In genomic region chr2:159711562-159712193, GRCh38 we compare ENCODE assay signal across 8 cellular contexts. TPM values are rescaled to one million over a fixed set of nuclear protein-coding genes. Genes with fewer than 3 reads are reported as not detected.
DNase-seq lines count a peak whose midpoint lies in the region; ATAC-seq and TF ChIP-seq lines count a peak whose summit lies in the region.

No MANE protein-coding gene starts in this region.

- H3K9ac ChIP-seq in iPS-20b (ENCODE audit: low read depth, low read length) = peak overlapping the region; percentile 100

- TF ChIP-seq CTCF in stomach (IDR thresholded peaks at IDR 0.05) = no peak

- peak overlapping the region; percentile 92 for H3K27ac Mint-ChIP-seq in activated T-cell treated with anti-CD3 and anti-CD28 coated beads, Interleukin-2, amount 50 U/mL, for 24 hours
- peak overlapping the region; percentile 89 for H3K27ac Mint-ChIP-seq in activated naive CD8-positive, alpha-beta T cell treated with anti-CD3 and anti-CD28 coated beads for 36 hours

- H3K36me3 ChIP-seq in iPS-20b (ENCODE audit: insufficient read depth, low read depth, low read length) = peaks cover 15% of the 10 kb centered on the region
- H3K36me3 ChIP-seq in stomach = peaks cover 5 to 14% (median 11%) of the 10 kb centered on the region in 4 donors

- WGBS in stomach, 5 donors = 0 to 2% (median 1%) methylated on average over 12 to 14 of the region's 14 CpGs

- TF ChIP-seq POLR2A in stomach (IDR thresholded peaks at IDR 0.05) = no peak

- peaks cover 47% of the 10 kb centered on the region for H3K36me3 Mint-ChIP-seq in activated T-cell treated with anti-CD3 and anti-CD28 coated beads, Interleukin-2, amount 50 U/mL, for 24 hours (ENCODE audit: low read depth)
- H3K36me3 Mint-ChIP-seq in activated naive CD8-positive, alpha-beta T cell treated with anti-CD3 and anti-CD28 coated beads for 36 hours = peaks cover 44% of the 10 kb centered on the region

- H3K4me3 ChIP-seq in iPS-20b (ENCODE audit: low read length) (peak overlapping the region; percentile 91), stomach (peak overlapping the region; percentile 79 to 96 (median 86))

- H3K27me3 ChIP-seq in iPS-20b (ENCODE audit: insufficient read depth, low read length) (no peaks in the 10 kb centered on the region), stomach (no peaks in the 10 kb centered on the region)

- peaks cover 46% of the 10 kb centered on the region for H3K4me1 Mint-ChIP-seq in activated T-cell treated with anti-CD3 and anti-CD28 coated beads, Interleukin-2, amount 50 U/mL, for 24 hours (ENCODE audit: low read depth)
- H3K4me1 Mint-ChIP-seq in activated naive CD8-positive, alpha-beta T cell treated with anti-CD3 and anti-CD28 coated beads for 36 hours = peaks cover 26% of the 10 kb centered on the region

- no peaks in the 10 kb centered on the region for H3K9me3 Mint-ChIP-seq in activated T-cell treated with anti-CD3 and anti-CD28 coated beads, Interleukin-2, amount 50 U/mL, for 24 hours
- no peaks in the 10 kb centered on the region for H3K9me3 Mint-ChIP-seq in activated naive CD8-positive, alpha-beta T cell treated with anti-CD3 and anti-CD28 coated beads for 36 hours

- intact Hi-C loops in stomach (cut with DNase I; ENCODE audit: low total_unique reads) = no loop called here

- no peaks in the 10 kb centered on the region for H3K9me3 ChIP-seq in iPS-20b (ENCODE audit: insufficient read depth, low read depth, low read length)
- no peaks in the 10 kb centered on the region for H3K9me3 ChIP-seq in stomach

- H3K27ac ChIP-seq in iPS-20b (ENCODE audit: low read length) = no peak overlapping the region
- peak overlapping the region; percentile 97 to 100 (median 99) for H3K27ac ChIP-seq in stomach

- DNase-seq in activated T-cell treated with anti-CD3 and anti-CD28 coated beads, Interleukin-2, amount 50 U/mL, for 24 hours = no peak
- DNase-seq in activated T-cell treated with anti-CD3 and anti-CD28 coated beads for 4 hours = no peak
- DNase-seq in activated naive CD8-positive, alpha-beta T cell treated with anti-CD3 and anti-CD28 coated beads for 36 hours = no peak
- DNase-seq in stomach = no peak
- no peak for DNase-seq in NCI-H1417 (lab: John Stamatoyannopoulos, UW)

- TF ChIP-seq EP300 in stomach (IDR thresholded peaks at IDR 0.05) = no peak

- H3K4me3 Mint-ChIP-seq in activated T-cell treated with anti-CD3 and anti-CD28 coated beads, Interleukin-2, amount 50 U/mL, for 24 hours = peak overlapping the region; percentile 100
- H3K4me3 Mint-ChIP-seq in activated naive CD8-positive, alpha-beta T cell treated with anti-CD3 and anti-CD28 coated beads for 36 hours = peak overlapping the region; percentile 99

- no peaks in the 10 kb centered on the region for H3K27me3 Mint-ChIP-seq in activated T-cell treated with anti-CD3 and anti-CD28 coated beads, Interleukin-2, amount 50 U/mL, for 24 hours
- peaks cover 5% of the 10 kb centered on the region for H3K27me3 Mint-ChIP-seq in activated naive CD8-positive, alpha-beta T cell treated with anti-CD3 and anti-CD28 coated beads for 36 hours

- ATAC-seq in HG02678 (IDR thresholded peaks at IDR 0.05; ENCODE audit: unreplicated experiment) (no peak), GM19467 (IDR thresholded peaks at IDR 0.05; ENCODE audit: unreplicated experiment) (no peak)

- peaks cover 5% of the 10 kb centered on the region for H3K4me1 ChIP-seq in iPS-20b (ENCODE audit: insufficient read depth, low read length)
- peaks cover 21 to 53% (median 45%) of the 10 kb centered on the region in 4 donors for H3K4me1 ChIP-seq in stomach

RNA-seq across cellular contexts. Expression of gene MARCHF7, which starts 0.6 kb away (rescaled TPM):
- total RNA-seq in activated naive CD8-positive, alpha-beta T cell treated with anti-CD3 and anti-CD28 coated beads for 36 hours = 10 to 100 TPM; 85.4 to 86.8 TPM
- 100 to 1,000 TPM in 1 of 5 donors, 10 to 100 TPM in 3, 1 to 10 TPM in 1; 4.9 to 150 (median 65.2) TPM for total RNA-seq in stomach
- polyA plus RNA-seq in stomach = 10 to 100 TPM; 17.9 to 25.8 (median 21.3) TPM
